ENCODE assay signal across 8 cellular contexts in the genomic region with DNA sequence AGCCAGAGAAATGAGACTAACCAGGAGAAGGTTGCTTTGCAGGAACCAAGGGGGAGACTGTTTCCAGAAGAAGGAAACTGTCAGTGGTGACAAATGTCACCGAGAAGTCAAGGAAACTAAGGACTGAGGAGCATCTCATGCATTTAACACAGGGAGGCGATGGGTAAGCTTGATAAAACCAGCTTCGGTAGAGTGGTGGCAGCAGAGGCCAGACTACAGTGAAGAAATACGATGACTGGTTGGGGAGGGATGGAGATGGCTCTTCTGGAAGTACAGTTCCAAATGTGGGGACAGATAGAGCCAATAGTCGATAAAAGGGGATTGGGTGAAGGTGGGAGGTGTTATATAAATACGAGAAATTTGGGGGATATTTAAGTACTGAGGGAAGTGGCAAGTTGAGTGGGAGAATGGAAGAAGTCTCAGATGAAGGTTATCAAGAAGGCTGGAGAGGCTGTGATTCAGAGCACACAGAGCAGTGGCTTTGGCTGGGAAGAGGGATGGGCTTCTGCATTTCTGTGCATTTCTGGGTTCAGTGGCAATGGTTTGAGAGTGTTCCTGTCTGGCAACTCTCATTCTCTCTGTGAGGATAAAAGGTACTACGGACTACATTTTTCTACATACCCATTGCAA. TPM values are rescaled to one million over a fixed set of nuclear protein-coding genes. Genes with fewer than 3 reads are reported as not detected.
DNase-seq lines count a peak whose midpoint lies in the region; ATAC-seq and TF ChIP-seq lines count a peak whose summit lies in the region.

No MANE protein-coding gene starts in this region.

- in situ Hi-C loops in ACHN (cut with HindIII; ENCODE audit: low pct_ligation_motif_present, low pct_unique_long_range_greater_than_20kb, low sequenced_read_pairs), result no loop called here

- H3K4me1 Mint-ChIP-seq in activated CD4-positive, alpha-beta memory T cell treated with anti-CD3 and anti-CD28 coated beads for 36 hours (ENCODE audit: low read depth), result peaks cover 20% of the 10 kb centered on the region

- peak; percentile 6 to 62 (median 45) for TF ChIP-seq CTCF in heart left ventricle (IDR thresholded peaks at IDR 0.05)
- peak in 3 of 4 experiments; percentile 27 to 28 (median 27) for TF ChIP-seq CTCF in sigmoid colon (IDR thresholded peaks at IDR 0.05)

- H3K27me3 Mint-ChIP-seq in activated CD4-positive, alpha-beta memory T cell treated with anti-CD3 and anti-CD28 coated beads for 36 hours, result no peaks in the 10 kb centered on the region

- H3K36me3 ChIP-seq in heart left ventricle (no peaks in the 10 kb centered on the region), sigmoid colon (no peaks in the 10 kb centered on the region)

- peaks cover 0 to 8% (median 0%) of the 10 kb centered on the region in 9 donors for H3K27me3 ChIP-seq in heart left ventricle
- H3K27me3 ChIP-seq in sigmoid colon, result no peaks in the 10 kb centered on the region

- intact Hi-C loops in activated CD4-positive, alpha-beta memory T cell treated with anti-CD3 and anti-CD28 coated beads for 36 hours (cut with micrococcal nuclease), result loop anchor here (10.0 kb wide), 1 partner anchor 53 kb away; no protein-coding TSS in a partner anchor
- intact Hi-C loops in heart left ventricle (cut with DNase I), result loop anchor here in 9 of 10 donors (1.0 to 10.0 kb wide), 14 partner anchors 103 to 271 kb away; a partner anchor contains a TSS
- intact Hi-C loops in sigmoid colon (cut with DNase I), result loop anchor here (5.0 kb wide), 1 partner anchor 131 kb away; a partner anchor contains a TSS

- H3K36me3 Mint-ChIP-seq in activated CD4-positive, alpha-beta memory T cell treated with anti-CD3 and anti-CD28 coated beads for 36 hours, result no peaks in the 10 kb centered on the region

- peak; percentile 9 for DNase-seq in NCI-H187 treated with DMSO at 0.1 percent for 48 hours (lab: John Stamatoyannopoulos, UW)
- no peak for DNase-seq in NCI-H187 (lab: John Stamatoyannopoulos, UW)
- peak; percentile 15 for DNase-seq in NCI-H1694 (lab: John Stamatoyannopoulos, UW)
- peak; percentile 61 for DNase-seq in activated CD4-positive, alpha-beta memory T cell treated with anti-CD3 and anti-CD28 coated beads for 36 hours
- DNase-seq in heart left ventricle, result peak in 2 of 5 donors; percentile 13 to 33
- no peak for DNase-seq in sigmoid colon
- no peak for DNase-seq in ACHN

- H3K4me3 ChIP-seq in heart left ventricle, result no peak overlapping the region
- H3K4me3 ChIP-seq in sigmoid colon, result no peak overlapping the region

- H3K27ac Mint-ChIP-seq in activated CD4-positive, alpha-beta memory T cell treated with anti-CD3 and anti-CD28 coated beads for 36 hours, result no peak overlapping the region

- no peaks in the 10 kb centered on the region for H3K9me3 ChIP-seq in heart left ventricle
- H3K9me3 ChIP-seq in sigmoid colon, result no peaks in the 10 kb centered on the region

- no peak overlapping the region for H3K4me3 Mint-ChIP-seq in activated CD4-positive, alpha-beta memory T cell treated with anti-CD3 and anti-CD28 coated beads for 36 hours

- H3K4me1 ChIP-seq in heart left ventricle (peaks cover 0 to 5% (median 0%) of the 10 kb centered on the region in 12 donors), sigmoid colon (peaks cover 0 to 6% (median 0%) of the 10 kb centered on the region in 4 donors)

- no peaks in the 10 kb centered on the region for H3K9me3 Mint-ChIP-seq in activated CD4-positive, alpha-beta memory T cell treated with anti-CD3 and anti-CD28 coated beads for 36 hours

- no peak overlapping the region for H3K27ac ChIP-seq in heart left ventricle
- no peak overlapping the region for H3K27ac ChIP-seq in sigmoid colon

- ATAC-seq in GM21529 (IDR thresholded peaks at IDR 0.05; ENCODE audit: unreplicated experiment) (peak; percentile 90), heart left ventricle (peak; percentile 67 to 94 (median 92))

- CTCF ChIA-PET in activated CD4-positive, alpha-beta memory T cell treated with anti-CD3 and anti-CD28 coated beads for 36 hours (lab: Charles Lee), result interaction anchor here (0.6 to 3.2 kb wide), 7 partner anchors 96 to 307 kb away, joined by 3 to 20 read pairs (median 3); no protein-coding TSS in a partner anchor

- TF ChIP-seq POLR2A in heart left ventricle (IDR thresholded peaks at IDR 0.05), result no peak
- no peak for TF ChIP-seq POLR2A in sigmoid colon (IDR thresholded peaks at IDR 0.05)

- 30 to 35% (median 32%) methylated on average over 7 of the region's 7 CpGs for WGBS in heart left ventricle, 4 donors
- WGBS in sigmoid colon, 2 donors, result 21 to 33% methylated on average over 7 of the region's 7 CpGs

- POLR2A ChIA-PET in activated CD4-positive, alpha-beta memory T cell treated with anti-CD3 and anti-CD28 coated beads for 36 hours (lab: Charles Lee), result no interaction called here

- TF ChIP-seq EP300 in sigmoid colon (IDR thresholded peaks at IDR 0.05), result no peak

RNA-seq across cellular contexts. Expression of a gene that starts 29.2 kb away (rescaled TPM):
- 10 to 100 TPM; 23.3 to 24.7 TPM for total RNA-seq in activated CD4-positive, alpha-beta memory T cell treated with anti-CD3 and anti-CD28 coated beads for 36 hours
- 10 to 100 TPM; 18.3 to 28.9 (median 27.1) TPM for total RNA-seq in heart left ventricle
- 10 to 100 TPM; 16.9 to 18.7 TPM for polyA plus RNA-seq in heart left ventricle
- total RNA-seq in sigmoid colon, result 10 to 100 TPM; 25.5 to 33.5 (median 29.1) TPM
- 10 to 100 TPM in 2 of 3 donors, 1 to 10 TPM in 1; 6.0 to 27.2 (median 15.5) TPM for polyA plus RNA-seq in sigmoid colon

Comparison
In these comparisons a context has a peak if more than half of its experiments do, and no peak if none do; other contexts are left out.
1. DNase-seq: peak in NCI-H187 treated with DMSO at 0.1 percent for 48 hours (single experiment), NCI-H1694 (single experiment) and activated CD4-positive, alpha-beta memory T cell treated with anti-CD3 and anti-CD28 coated beads for 36 hours (single experiment); none in NCI-H187 (0 of 2), sigmoid colon (single experiment) and ACHN (single experiment).